ENCODE assay signal across 8 cellular contexts in genomic region chr12:9868271-9868815, GRCh38. TPM values are rescaled to one million over a fixed set of nuclear protein-coding genes. Genes with fewer than 3 reads are reported as not detected.
DNase-seq lines count a peak whose midpoint lies in the region; ATAC-seq and TF ChIP-seq lines count a peak whose summit lies in the region.

No MANE protein-coding gene starts in this region.

- peaks cover 9 to 11% of the 10 kb centered on the region in 2 donors for H3K36me3 Mint-ChIP-seq in naive B cell

- H3K27ac Mint-ChIP-seq in naive B cell: peak overlapping the region; percentile 43 to 99 (median 97)

- no peaks in the 10 kb centered on the region for H3K9me3 ChIP-seq in Karpas-422 (ENCODE audit: low read length)

- H3K4me1 ChIP-seq in Karpas-422 (ENCODE audit: low read length): peaks cover 16% of the 10 kb centered on the region

- no peak for TF ChIP-seq CTCF in cardiac fibroblast (IDR thresholded peaks at IDR 0.05; ENCODE audit: low read depth, low read length)

- H3K27me3 ChIP-seq in Karpas-422 (ENCODE audit: low read length): 0 out of 2 replicates have a peak, but pooled peaks cover 2% of the 10 kb centered on the region

- no peaks in the 10 kb centered on the region for H3K79me2 ChIP-seq in Karpas-422 (ENCODE audit: low read length)

- peaks cover 39 to 61% (median 46%) of the 10 kb centered on the region in 3 donors for H3K4me1 Mint-ChIP-seq in naive B cell

- H3K9me3 Mint-ChIP-seq in naive B cell: peaks cover 2 to 11% (median 10%) of the 10 kb centered on the region in 7 donors

- H3K4me3 Mint-ChIP-seq in naive B cell: peak overlapping the region; percentile 92 to 97 (median 94)

- peak overlapping the region; percentile 69 for H3K4me2 ChIP-seq in Karpas-422 (ENCODE audit: low read depth, low read length, poor library complexity, severe bottlenecking)

- no peak overlapping the region for H2AFZ ChIP-seq in Karpas-422 (ENCODE audit: low read length)

- H3K36me3 ChIP-seq in Karpas-422 (ENCODE audit: insufficient read depth, low read length): no peaks in the 10 kb centered on the region

- no peaks in the 10 kb centered on the region for H3K27me3 Mint-ChIP-seq in naive B cell

- no peak overlapping the region for H3K4me3 ChIP-seq in Karpas-422 (ENCODE audit: low read length)
- H3K4me3 ChIP-seq in cardiac fibroblast (replicated peaks in 1 of 2; ENCODE audit: low read depth in 2 of 2, low read length in 2 of 2): peak overlapping the region; percentile 29 to 50

- no peak for ATAC-seq in naive B cell (ENCODE audit: low read depth in 2 of 2)

- no peaks in the 10 kb centered on the region for H3K9me2 ChIP-seq in Karpas-422 (replicated peaks; ENCODE audit: insufficient read depth, low read length)

- peak; percentile 44 for DNase-seq in CD1c-positive myeloid dendritic cell (ENCODE audit: extremely low spot score)
- no peak for DNase-seq in Karpas-422
- peak in 1 of 2 donors; percentile 21 for DNase-seq in cardiac fibroblast (ENCODE audit: low read depth in 2 of 2)
- DNase-seq in naive B cell: no peak
- no peak for DNase-seq in NCI-H82 treated with DMSO at 0.1 percent for 48 hours (lab: John Stamatoyannopoulos, UW; ENCODE audit: unreplicated experiment)
- DNase-seq in NCI-H446 (lab: John Stamatoyannopoulos, UW): no peak
- DNase-seq in occipital lobe (lab: John Stamatoyannopoulos, UW): no peak
- DNase-seq in DMS 273 treated with DMSO at 0.1 percent for 48 hours (lab: John Stamatoyannopoulos, UW): no peak

- H4K20me1 ChIP-seq in Karpas-422 (ENCODE audit: insufficient read depth, low read depth, low read length): no peaks in the 10 kb centered on the region

- no peak overlapping the region for H3K9ac ChIP-seq in Karpas-422 (ENCODE audit: low read length)

- no peak overlapping the region for H3K27ac ChIP-seq in Karpas-422 (ENCODE audit: low read length)

RNA-seq across cellular contexts. Expression of gene CLEC2B, which starts 0.8 kb away (rescaled TPM):
- not detected in 2 replicates for total RNA-seq in Karpas-422 (2014; rRNA removed; shearing (Covaris generic); ENCODE audit: low replicate concordance)
- polyA plus RNA-seq in naive B cell (ENCODE audit: low read depth in 6 of 6): 10 to 100 TPM; 47.2 to 85.8 (median 61.3) TPM
- 2.7 TPM for total RNA-seq in occipital lobe

RNA-seq across cellular contexts. Expression of gene KLRF2, which starts 12.9 kb away (rescaled TPM):
- total RNA-seq in Karpas-422 (2014; rRNA removed; shearing (Covaris generic); ENCODE audit: low replicate concordance): not detected in 2 replicates
- not detected for polyA plus RNA-seq in naive B cell (ENCODE audit: low read depth in 6 of 6)
- total RNA-seq in occipital lobe: not detected

RNA-seq across cellular contexts. Expression of gene KLRF1, which starts 41.1 kb away (rescaled TPM):
- total RNA-seq in Karpas-422 (2014; rRNA removed; shearing (Covaris generic); ENCODE audit: low replicate concordance): not detected in 2 replicates
- polyA plus RNA-seq in naive B cell (ENCODE audit: low read depth in 6 of 6): 1 to 10 TPM in 5 of 6 donors, not detected in 1; 1.6 to 5.6 (median 2.4) TPM
- total RNA-seq in occipital lobe: 0.47 TPM
